25 cellular contexts compared by ENCODE assay signal in genomic region chr12:49032276-49032675, GRCh38. TPM values are rescaled to one million over a fixed set of nuclear protein-coding genes. Genes with fewer than 3 reads are reported as not detected.
DNase-seq lines count a peak whose midpoint lies in the region; ATAC-seq and TF ChIP-seq lines count a peak whose summit lies in the region.
"Had no signal": no experiment of that assay in that cellular context is flagged by ENCODE, and none has a peak within 500 bp of the region (broad histone marks: within the 10 kb centered on the region; RNA-seq: fewer than 3 reads in every experiment).

No MANE protein-coding gene starts in this region.

- H3K27ac ChIP-seq in cingulate gyrus (ENCODE audit: low read depth, low read length) (peak overlapping the region; percentile 65), layer of hippocampus (ENCODE audit: low read depth, low read length) (peak overlapping the region; percentile 9), tibial nerve (no peak overlapping the region), left lung (no peak overlapping the region)
- H3K27ac ChIP-seq: BLaER1 treated with 17β-estradiol and CSF1 and Interleukin-3, amounts not matched to agents 10 nM and 100 nM; HL-60; SK-N-MC had no signal

- H3K27ac Mint-ChIP-seq in activated naive CD8-positive, alpha-beta T cell treated with anti-CD3 and anti-CD28 coated beads, Interleukin-2, amount 10 ng/mL, durations not matched to agents 7 days and 5 days = no peak overlapping the region
- no peak overlapping the region for H3K27ac Mint-ChIP-seq in activated naive CD8-positive, alpha-beta T cell treated with anti-CD3 and anti-CD28 coated beads, Interleukin-2, amount 50 U/mL, for 24 hours
- H3K27ac Mint-ChIP-seq: CD4-positive, alpha-beta T cell had no signal

- H3K4me1 ChIP-seq in tibial nerve (no peaks in the 10 kb centered on the region), left lung (no peaks in the 10 kb centered on the region)

- H3K9me3 ChIP-seq in tibial nerve (no peaks in the 10 kb centered on the region), left lung (no peaks in the 10 kb centered on the region)
- H3K9me3 ChIP-seq: BLaER1 treated with 17β-estradiol and CSF1 and Interleukin-3, amounts not matched to agents 10 nM and 100 nM had no signal

- peaks cover 9% of the 10 kb centered on the region for H3K36me3 Mint-ChIP-seq in activated naive CD8-positive, alpha-beta T cell treated with anti-CD3 and anti-CD28 coated beads, Interleukin-2, amount 10 ng/mL, durations not matched to agents 7 days and 5 days
- peaks cover 38% of the 10 kb centered on the region for H3K36me3 Mint-ChIP-seq in activated naive CD8-positive, alpha-beta T cell treated with anti-CD3 and anti-CD28 coated beads, Interleukin-2, amount 50 U/mL, for 24 hours (ENCODE audit: low read depth)

- H3K36me3 ChIP-seq in tibial nerve = peaks cover 8 to 100% (median 32%) of the 10 kb centered on the region in 3 donors
- H3K36me3 ChIP-seq in left lung = peaks cover 0 to 100% of the 10 kb centered on the region in 2 donors

- H3K27me3 ChIP-seq in layer of hippocampus (ENCODE audit: control insufficient read depth, insufficient read depth, low read length) = no peaks in the 10 kb centered on the region
- no peaks in the 10 kb centered on the region for H3K27me3 ChIP-seq in tibial nerve
- no peaks in the 10 kb centered on the region for H3K27me3 ChIP-seq in left lung
- H3K27me3 ChIP-seq: BLaER1 treated with 17β-estradiol and CSF1 and Interleukin-3, amounts not matched to agents 10 nM and 100 nM had no signal

- peak; percentile 7 for ATAC-seq in activated naive CD8-positive, alpha-beta T cell treated with anti-CD3 and anti-CD28 coated beads, Interleukin-2, amount 10 ng/mL, durations not matched to agents 7 days and 5 days (ENCODE audit: low read depth)
- ATAC-seq in activated naive CD8-positive, alpha-beta T cell treated with anti-CD3 and anti-CD28 coated beads, Interleukin-2, amount 50 U/mL, for 24 hours = no peak
- ATAC-seq in left lung = no peak
- ATAC-seq: Panc1 had no signal

- no peak for TF ChIP-seq POLR2A in tibial nerve (IDR thresholded peaks at IDR 0.05)

- intact Hi-C loops in left lung (cut with DNase I) = no loop called here

- H3K4me3 Mint-ChIP-seq in activated naive CD8-positive, alpha-beta T cell treated with anti-CD3 and anti-CD28 coated beads, Interleukin-2, amount 10 ng/mL, durations not matched to agents 7 days and 5 days = no peak overlapping the region
- H3K4me3 Mint-ChIP-seq in activated naive CD8-positive, alpha-beta T cell treated with anti-CD3 and anti-CD28 coated beads, Interleukin-2, amount 50 U/mL, for 24 hours = no peak overlapping the region
- H3K4me3 Mint-ChIP-seq: CD4-positive, alpha-beta T cell; IgD-negative memory B cell had no signal

- no peaks in the 10 kb centered on the region for H3K27me3 Mint-ChIP-seq in activated naive CD8-positive, alpha-beta T cell treated with anti-CD3 and anti-CD28 coated beads, Interleukin-2, amount 10 ng/mL, durations not matched to agents 7 days and 5 days
- no peaks in the 10 kb centered on the region for H3K27me3 Mint-ChIP-seq in activated naive CD8-positive, alpha-beta T cell treated with anti-CD3 and anti-CD28 coated beads, Interleukin-2, amount 50 U/mL, for 24 hours
- H3K27me3 Mint-ChIP-seq: CD4-positive, alpha-beta T cell; IgD-negative memory B cell had no signal

- no peaks in the 10 kb centered on the region for H3K4me1 Mint-ChIP-seq in activated naive CD8-positive, alpha-beta T cell treated with anti-CD3 and anti-CD28 coated beads, Interleukin-2, amount 10 ng/mL, durations not matched to agents 7 days and 5 days
- no peaks in the 10 kb centered on the region for H3K4me1 Mint-ChIP-seq in activated naive CD8-positive, alpha-beta T cell treated with anti-CD3 and anti-CD28 coated beads, Interleukin-2, amount 50 U/mL, for 24 hours

- no peak for DNase-seq in activated naive CD8-positive, alpha-beta T cell treated with anti-CD3 and anti-CD28 coated beads, Interleukin-2, amount 10 ng/mL, durations not matched to agents 7 days and 5 days
- DNase-seq in activated naive CD8-positive, alpha-beta T cell treated with anti-CD3 and anti-CD28 coated beads, Interleukin-2, amount 50 U/mL, for 24 hours = no peak
- DNase-seq in ecto neural progenitor cell (ENCODE audit: low spot score) = no peak
- no peak for DNase-seq in tibial nerve (ENCODE audit: low spot score in 2 of 2)
- DNase-seq in left lung = no peak
- DNase-seq: DMS53, HCEC 1CT, NCI-H1092, NCI-H1417 treated with DMSO at 0.1 percent for 48 hours, NCI-H1694 treated with DMSO at 0.1 percent for 48 hours, NCI-H2081, NCI-H2227 treated with DMSO at 0.1 percent for 48 hours, NCI-H526 treated with DMSO at 0.1 percent for 48 hours, SHP77 treated with DMSO at 0.1 percent for 48 hours had no signal

- POLR2A ChIA-PET in activated naive CD8-positive, alpha-beta T cell treated with anti-CD3 and anti-CD28 coated beads, Interleukin-2, amount 10 ng/mL, durations not matched to agents 7 days and 5 days (lab: Charles Lee) = interaction anchor here (1.2 kb wide), 1 partner anchor 13 kb away, joined by 4 read pairs; no protein-coding TSS in a partner anchor

- no peak for TF ChIP-seq EP300 in tibial nerve (IDR thresholded peaks at IDR 0.05)

- TF ChIP-seq CTCF in tibial nerve (IDR thresholded peaks at IDR 0.05) (no peak), left lung (IDR thresholded peaks at IDR 0.05) (no peak)

- H3K9me3 Mint-ChIP-seq in activated naive CD8-positive, alpha-beta T cell treated with anti-CD3 and anti-CD28 coated beads, Interleukin-2, amount 10 ng/mL, durations not matched to agents 7 days and 5 days = no peaks in the 10 kb centered on the region
- H3K9me3 Mint-ChIP-seq in activated naive CD8-positive, alpha-beta T cell treated with anti-CD3 and anti-CD28 coated beads, Interleukin-2, amount 50 U/mL, for 24 hours = no peaks in the 10 kb centered on the region
- H3K9me3 Mint-ChIP-seq: CD4-positive, alpha-beta T cell; IgD-negative memory B cell had no signal

- 70 to 72% methylated on average over 4 of the region's 4 CpGs for WGBS in tibial nerve, 2 donors

- H3K4me3 ChIP-seq in tibial nerve (no peak overlapping the region), left lung (no peak overlapping the region)
- H3K4me3 ChIP-seq: BLaER1 treated with 17β-estradiol and CSF1 and Interleukin-3, amounts not matched to agents 10 nM and 100 nM; SK-N-MC had no signal

RNA-seq across cellular contexts. Expression of gene PRKAG1, which starts 13.7 kb away (rescaled TPM):
- 10 to 100 TPM; 50.0 to 56.6 TPM for total RNA-seq in activated naive CD8-positive, alpha-beta T cell treated with anti-CD3 and anti-CD28 coated beads, Interleukin-2, amount 10 ng/mL, durations not matched to agents 7 days and 5 days
- total RNA-seq in tibial nerve (10 to 100 TPM; 40.6 to 60.7 (median 46.1) TPM), left lung (10 to 100 TPM; 48.4 to 62.7 TPM)

RNA-seq across cellular contexts. Expression of gene KMT2D, which starts 28.3 kb away (rescaled TPM):
- 100 to 1,000 TPM; 123 to 129 TPM for total RNA-seq in activated naive CD8-positive, alpha-beta T cell treated with anti-CD3 and anti-CD28 coated beads, Interleukin-2, amount 10 ng/mL, durations not matched to agents 7 days and 5 days
- 100 to 1,000 TPM in 1 of 4 donors, 10 to 100 TPM in 3; 53.5 to 102 (median 76.9) TPM for total RNA-seq in tibial nerve
- 100 to 1,000 TPM in 1 of 2 donors, 10 to 100 TPM in 1; 81.2 to 110 TPM for total RNA-seq in left lung

RNA-seq across cellular contexts. Expression of gene DDN, which starts 33.1 kb away (rescaled TPM):
- under 1 TPM; 0.20 to 0.30 TPM for total RNA-seq in activated naive CD8-positive, alpha-beta T cell treated with anti-CD3 and anti-CD28 coated beads, Interleukin-2, amount 10 ng/mL, durations not matched to agents 7 days and 5 days
- not detected for total RNA-seq in tibial nerve
- total RNA-seq in left lung = under 1 TPM; 0.06 to 0.08 TPM

RNA-seq across cellular contexts. Expression of gene RHEBL1, which starts 37.5 kb away (rescaled TPM):
- total RNA-seq in activated naive CD8-positive, alpha-beta T cell treated with anti-CD3 and anti-CD28 coated beads, Interleukin-2, amount 10 ng/mL, durations not matched to agents 7 days and 5 days = 1 to 10 TPM; 8.0 to 9.7 TPM
- total RNA-seq in tibial nerve = 1 to 10 TPM in 2 of 4 donors, not detected in 2; 1.1 to 4.3 TPM
- total RNA-seq in left lung = 1 to 10 TPM in 1 of 2 donors, under 1 TPM in 1; 0.71 to 1.1 TPM

RNA-seq across cellular contexts. Expression of gene WNT1, which starts 54.2 kb away (rescaled TPM):
- total RNA-seq in activated naive CD8-positive, alpha-beta T cell treated with anti-CD3 and anti-CD28 coated beads, Interleukin-2, amount 10 ng/mL, durations not matched to agents 7 days and 5 days = 1 to 10 TPM; 1.7 to 2.0 TPM
- total RNA-seq in tibial nerve (not detected), left lung (not detected)
- total RNA-seq: Daoy, H1, NCI-H460 had no signal

Comparison
In these comparisons a context has a peak if more than half of its experiments do, and no peak if none do; other contexts are left out.
1. H3K27ac ChIP-seq: peak in cingulate gyrus (single experiment) and layer of hippocampus (single experiment); none in tibial nerve (0 of 4) and left lung (0 of 2).